Comparison of ENCODE assay signal across 20 cellular contexts in genomic region chr11:82722236-82722635, GRCh38.
"Had no signal": no experiment of that assay in that cellular context is flagged by ENCODE, and none has a peak within 500 bp of the region (broad histone marks: within the 10 kb centered on the region; RNA-seq: fewer than 3 reads in every experiment).

No MANE protein-coding gene starts in this region.

- H3K27me3 Mint-ChIP-seq: progenitor cell of endocrine pancreas had no signal

- H3K27ac Mint-ChIP-seq: activated naive CD4-positive, alpha-beta T cell treated with anti-CD3 and anti-CD28 coated beads, Interleukin-2, amount 10 ng/mL, durations not matched to agents 7 days and 5 days; activated naive CD8-positive, alpha-beta T cell treated with anti-CD3 and anti-CD28 coated beads, Interleukin-2, amount 50 U/mL, for 24 hours; naive thymus-derived CD4-positive, alpha-beta T cell; neural progenitor cell; progenitor cell of endocrine pancreas had no signal

- H3K4me1 Mint-ChIP-seq: activated naive CD4-positive, alpha-beta T cell treated with anti-CD3 and anti-CD28 coated beads, Interleukin-2, amount 10 ng/mL, durations not matched to agents 7 days and 5 days; activated naive CD8-positive, alpha-beta T cell treated with anti-CD3 and anti-CD28 coated beads, Interleukin-2, amount 50 U/mL, for 24 hours; central memory CD8-positive, alpha-beta T cell had no signal

- H3K9me3 Mint-ChIP-seq: activated naive CD4-positive, alpha-beta T cell treated with anti-CD3 and anti-CD28 coated beads, Interleukin-2, amount 10 ng/mL, durations not matched to agents 7 days and 5 days; activated naive CD8-positive, alpha-beta T cell treated with anti-CD3 and anti-CD28 coated beads, Interleukin-2, amount 50 U/mL, for 24 hours; activated T-cell treated with anti-CD3 and anti-CD28 coated beads, Interleukin-2, amount 50 U/mL, for 4 hours; central memory CD8-positive, alpha-beta T cell; naive thymus-derived CD4-positive, alpha-beta T cell; neural progenitor cell had no signal

- H3K4me3 ChIP-seq: colonic mucosa, heart right ventricle, neural progenitor cell, skin epidermis, stomach had no signal

- H3K4me3 Mint-ChIP-seq: activated naive CD4-positive, alpha-beta T cell treated with anti-CD3 and anti-CD28 coated beads, Interleukin-2, amount 10 ng/mL, durations not matched to agents 7 days and 5 days; activated naive CD8-positive, alpha-beta T cell treated with anti-CD3 and anti-CD28 coated beads, Interleukin-2, amount 50 U/mL, for 24 hours; activated T-cell treated with anti-CD3 and anti-CD28 coated beads, Interleukin-2, amount 50 U/mL, for 4 hours; central memory CD8-positive, alpha-beta T cell; naive thymus-derived CD4-positive, alpha-beta T cell; neural progenitor cell had no signal

- DNase-seq: activated CD4-positive, alpha-beta T cell treated with anti-CD3 and anti-CD28 coated beads, Interleukin-2, amount 50 U/mL, for 1 hour; activated CD4-positive, CD25-positive, alpha-beta regulatory T cell treated with anti-CD3 and anti-CD28 coated beads, Interleukin-2, amount 50 U/mL, for 72 hours; activated CD8-positive, alpha-beta memory T cell treated with anti-CD3 and anti-CD28 coated beads, Interleukin-2, amount 50 U/mL, for 4 hours; activated effector memory CD4-positive, alpha-beta T cell treated with Interleukin-2 at 50 U/mL for 16 hours; activated naive CD4-positive, alpha-beta T cell treated with anti-CD3 and anti-CD28 coated beads, Interleukin-2, amount 10 ng/mL, durations not matched to agents 7 days and 5 days; activated naive CD8-positive, alpha-beta T cell treated with anti-CD3 and anti-CD28 coated beads, Interleukin-2, amount 50 U/mL, for 24 hours; activated T-cell treated with anti-CD3 and anti-CD28 coated beads, Interleukin-2, amount 50 U/mL, for 4 hours; aorta; brain microvascular endothelial cell; colonic mucosa; heart right ventricle; kidney glomerular epithelial cell; mesenchymal stem cell; naive thymus-derived CD4-positive, alpha-beta T cell; stomach; trophoblast cell had no signal

- H3K36me3 Mint-ChIP-seq: activated naive CD4-positive, alpha-beta T cell treated with anti-CD3 and anti-CD28 coated beads, Interleukin-2, amount 10 ng/mL, durations not matched to agents 7 days and 5 days had no signal
